In genomic region chr7:44066494-44067063, GRCh38 we compare ENCODE assay signal across 1 cellular context.
TF ChIP-seq lines count a peak whose summit lies in the region.

No MANE protein-coding gene starts in this region.

TF ChIP-seq in K562, 482 proteins besides CTCF, POLR2A, EP300 and RAD21:
- TF ChIP-seq THRB (CRISPR knock-in tag; conservative IDR thresholded peaks at IDR 0.05) (0 out of 2 replicates have a peak, but pooled peaks have one; percentile 34), RAD51 (IDR thresholded peaks at IDR 0.05; ENCODE audit: borderline replicate concordance, low read depth) (no peak), SP2 (IDR thresholded peaks at IDR 0.05; ENCODE audit: extremely low read depth, low read depth, low read length, poor library complexity, severe bottlenecking) (no peak), CEBPG (CRISPR knock-in tag; IDR thresholded peaks at IDR 0.05) (no peak), CEBPG (tag; conservative IDR thresholded peaks at IDR 0.05 in 1 of 2, IDR thresholded peaks at IDR 0.05 in 1 of 2) (no peak), POLR2G (IDR thresholded peaks at IDR 0.05; ENCODE audit: low read depth, low read length) (peak; percentile 47; the same call in 1 of the 2 replicates), BRF2 (IDR thresholded peaks at IDR 0.05; ENCODE audit: borderline replicate concordance, insufficient read depth, insufficient read length) (no peak), PREB (CRISPR knock-in tag; IDR thresholded peaks at IDR 0.05) (no peak), ZNF212 (CRISPR knock-in tag; IDR thresholded peaks at IDR 0.05) (no peak), ZNF395 (CRISPR knock-in tag; IDR thresholded peaks at IDR 0.05) (no peak), HNRNPUL1 (IDR thresholded peaks at IDR 0.05; ENCODE audit: low read length) (no peak), ZNF561 (CRISPR knock-in tag; conservative IDR thresholded peaks at IDR 0.05) (0 out of 2 replicates have a peak, but pooled peaks have one; percentile 4), HMBOX1 (IDR thresholded peaks at IDR 0.05) (no peak), POLR2AphosphoS2 (IDR thresholded peaks at IDR 0.05; ENCODE audit: low read length) (peak; percentile 41; the same call in 1 of the 2 replicates), ETV6 (IDR thresholded peaks at IDR 0.05; ENCODE audit: borderline replicate concordance in 1 of 2, low read depth in 2 of 2, low read length in 1 of 2) (no peak), ETV6 (CRISPR knock-in tag; IDR thresholded peaks at IDR 0.05; ENCODE audit: borderline replicate concordance) (no peak), KDM1A (IDR thresholded peaks at IDR 0.05) (no peak), CHD2 (IDR thresholded peaks at IDR 0.05; ENCODE audit: low read depth, low read length) (0 out of 2 replicates have a peak, but pooled peaks have one; percentile 5), ZNF184 (CRISPR knock-in tag; IDR thresholded peaks at IDR 0.05) (no peak), TSC22D4 (tag; IDR thresholded peaks at IDR 0.05) (no peak), ZBTB43 (CRISPR knock-in tag; IDR thresholded peaks at IDR 0.05) (no peak), RNF2 (IDR thresholded peaks at IDR 0.05) (no peak)
